Comparison of ENCODE assay signal across 14 cellular contexts in the genomic region with DNA sequence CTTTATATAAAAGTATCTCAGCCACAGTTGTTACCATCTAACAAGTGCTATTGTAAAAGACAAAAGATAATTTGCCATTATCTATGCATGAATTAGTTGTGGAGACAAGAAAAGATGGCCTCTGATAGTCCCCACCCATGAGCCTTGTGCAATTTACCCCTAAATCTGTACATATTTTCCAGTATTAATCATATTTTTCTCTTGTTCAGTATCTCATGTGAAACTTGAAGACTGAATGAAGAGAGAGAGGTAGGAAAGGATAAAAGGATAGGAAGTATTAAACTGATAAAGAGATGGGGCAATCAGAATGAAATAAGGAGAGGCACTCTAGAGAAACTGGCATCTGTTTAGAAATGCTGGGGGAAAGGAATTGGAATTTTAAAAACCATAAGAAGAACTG. TPM values are rescaled to one million over a fixed set of nuclear protein-coding genes. Genes with fewer than 3 reads are reported as not detected.
DNase-seq lines count a peak whose midpoint lies in the region; ATAC-seq and TF ChIP-seq lines count a peak whose summit lies in the region.
"Had no signal": no experiment of that assay in that cellular context is flagged by ENCODE, and none has a peak within 500 bp of the region (broad histone marks: within the 10 kb centered on the region; RNA-seq: fewer than 3 reads in every experiment).

No MANE protein-coding gene starts in this region.

- H3K36me3 ChIP-seq in thoracic aorta = no peaks in the 10 kb centered on the region

- H3K36me3 Mint-ChIP-seq in natural killer cell treated with Interleukin-12 subunit alpha and Interleukin-12 subunit beta and Interleukin-15 and Interleukin-18, amount 100 ng/mL, for 72 hours = no peaks in the 10 kb centered on the region
- no peaks in the 10 kb centered on the region for H3K36me3 Mint-ChIP-seq in natural killer cell
- peaks cover 3% of the 10 kb centered on the region for H3K36me3 Mint-ChIP-seq in activated naive CD8-positive, alpha-beta T cell
- no peaks in the 10 kb centered on the region for H3K36me3 Mint-ChIP-seq in CD14-positive monocyte

- H3K4me3 ChIP-seq in foreskin fibroblast (ENCODE audit: low read depth in 1 of 2, low read length in 2 of 2) = no peak overlapping the region
- no peak overlapping the region for H3K4me3 ChIP-seq in thoracic aorta

- intact Hi-C loops in natural killer cell (cut with micrococcal nuclease) (no loop called here), CD14-positive monocyte (cut with micrococcal nuclease) (no loop called here)

- H3K27me3 ChIP-seq in thoracic aorta (replicated peaks; ENCODE audit: insufficient read depth) = no peaks in the 10 kb centered on the region

- DNase-seq in natural killer cell treated with Interleukin-12 subunit alpha and Interleukin-12 subunit beta and Interleukin-15 and Interleukin-18, amount 100 ng/mL, for 72 hours (ENCODE audit: low spot score) = no peak
- DNase-seq in natural killer cell (no peak), foreskin fibroblast (peak; percentile 16 to 55), thoracic aorta (ENCODE audit: low spot score) (no peak), CD14-positive monocyte (ENCODE audit: low spot score) (no peak)
- DNase-seq: activated CD4-positive, alpha-beta T cell treated with anti-CD3 and anti-CD28 coated beads, Interleukin-2, amount 10 ng/mL, durations not matched to agents 24 days and 14 days; amniotic stem cell; NCI-H1417; NCI-H774; nephron progenitor cell; stimulated activated CD4-positive, alpha-beta T cell treated with anti-CD3 and anti-CD28 coated beads, Interleukin-12 subunit alpha, Interleukin-12 subunit beta, amount 100 ng/mL, for 4 hours had no signal

- no peak for ATAC-seq in natural killer cell treated with Interleukin-12 subunit alpha and Interleukin-12 subunit beta and Interleukin-15 and Interleukin-18, amount 100 ng/mL, for 72 hours
- ATAC-seq in natural killer cell = no peak
- no peak for ATAC-seq in thoracic aorta (ENCODE audit: insufficient number of reproducible peaks, low FRiP score, low read depth)
- no peak for ATAC-seq in GM18868 (IDR thresholded peaks at IDR 0.05; ENCODE audit: unreplicated experiment)
- ATAC-seq in GM19328 (IDR thresholded peaks at IDR 0.05; ENCODE audit: unreplicated experiment) = no peak

- TF ChIP-seq CTCF in natural killer cell (IDR thresholded peaks at IDR 0.05) = no peak
- no peak for TF ChIP-seq CTCF in foreskin fibroblast (IDR thresholded peaks at IDR 0.05; ENCODE audit: low read depth, low read length)
- no peak for TF ChIP-seq CTCF in thoracic aorta (IDR thresholded peaks at IDR 0.05)
- no peak for TF ChIP-seq CTCF in CD14-positive monocyte (IDR thresholded peaks at IDR 0.05)

- H3K4me1 ChIP-seq in thoracic aorta (ENCODE audit: control insufficient read depth in 1 of 2, low read depth in 2 of 2) = peaks cover 22 to 66% of the 10 kb centered on the region in 2 donors

- peaks cover 6 to 10% of the 10 kb centered on the region in 2 donors for H3K4me1 Mint-ChIP-seq in natural killer cell treated with Interleukin-12 subunit alpha and Interleukin-12 subunit beta and Interleukin-15 and Interleukin-18, amount 100 ng/mL, for 72 hours (ENCODE audit: low read depth in 2 of 2)
- H3K4me1 Mint-ChIP-seq in natural killer cell (peaks cover 10% of the 10 kb centered on the region in 2 donors), CD14-positive monocyte (peaks cover 7% of the 10 kb centered on the region)
- peaks cover 37% of the 10 kb centered on the region for H3K4me1 Mint-ChIP-seq in activated naive CD8-positive, alpha-beta T cell (ENCODE audit: low read depth)

- no peaks in the 10 kb centered on the region for H3K9me3 ChIP-seq in thoracic aorta

- H3K27ac Mint-ChIP-seq in natural killer cell treated with Interleukin-12 subunit alpha and Interleukin-12 subunit beta and Interleukin-15 and Interleukin-18, amount 100 ng/mL, for 72 hours = peak overlapping the region in 1 of 2 donors; percentile 8
- H3K27ac Mint-ChIP-seq in natural killer cell (no peak overlapping the region), CD14-positive monocyte (no peak overlapping the region)
- H3K27ac Mint-ChIP-seq in activated naive CD8-positive, alpha-beta T cell = peak overlapping the region; percentile 81
- H3K27ac Mint-ChIP-seq: activated CD4-positive, alpha-beta T cell treated with anti-CD3 and anti-CD28 coated beads, Interleukin-2, amount 10 ng/mL, durations not matched to agents 24 days and 14 days had no signal

- peaks cover 6 to 12% of the 10 kb centered on the region in 2 donors for H3K27me3 Mint-ChIP-seq in natural killer cell treated with Interleukin-12 subunit alpha and Interleukin-12 subunit beta and Interleukin-15 and Interleukin-18, amount 100 ng/mL, for 72 hours
- peaks cover 2 to 7% of the 10 kb centered on the region in 2 donors for H3K27me3 Mint-ChIP-seq in natural killer cell (ENCODE audit: low read depth in 2 of 2)
- no peaks in the 10 kb centered on the region for H3K27me3 Mint-ChIP-seq in activated naive CD8-positive, alpha-beta T cell
- H3K27me3 Mint-ChIP-seq in CD14-positive monocyte (ENCODE audit: low read depth in 3 of 3) = no peaks in the 10 kb centered on the region
- H3K27me3 Mint-ChIP-seq: activated CD4-positive, alpha-beta T cell treated with anti-CD3 and anti-CD28 coated beads, Interleukin-2, amount 10 ng/mL, durations not matched to agents 24 days and 14 days had no signal

- H3K4me3 Mint-ChIP-seq in natural killer cell treated with Interleukin-12 subunit alpha and Interleukin-12 subunit beta and Interleukin-15 and Interleukin-18, amount 100 ng/mL, for 72 hours = peak overlapping the region; percentile 18
- H3K4me3 Mint-ChIP-seq in natural killer cell (no peak overlapping the region), CD14-positive monocyte (no peak overlapping the region)
- H3K4me3 Mint-ChIP-seq in activated naive CD8-positive, alpha-beta T cell = peak overlapping the region; percentile 56
- H3K4me3 Mint-ChIP-seq: activated CD4-positive, alpha-beta T cell treated with anti-CD3 and anti-CD28 coated beads, Interleukin-2, amount 10 ng/mL, durations not matched to agents 24 days and 14 days; nephron progenitor cell had no signal

- H3K9me3 Mint-ChIP-seq in natural killer cell treated with Interleukin-12 subunit alpha and Interleukin-12 subunit beta and Interleukin-15 and Interleukin-18, amount 100 ng/mL, for 72 hours = no peaks in the 10 kb centered on the region
- H3K9me3 Mint-ChIP-seq in natural killer cell = no peaks in the 10 kb centered on the region
- H3K9me3 Mint-ChIP-seq in activated naive CD8-positive, alpha-beta T cell (ENCODE audit: low read depth) = no peaks in the 10 kb centered on the region
- no peaks in the 10 kb centered on the region for H3K9me3 Mint-ChIP-seq in CD14-positive monocyte
- H3K9me3 Mint-ChIP-seq: activated CD4-positive, alpha-beta T cell treated with anti-CD3 and anti-CD28 coated beads, Interleukin-2, amount 10 ng/mL, durations not matched to agents 24 days and 14 days; nephron progenitor cell had no signal

- H3K27ac ChIP-seq in thoracic aorta = peak overlapping the region; percentile 25 to 31

RNA-seq across cellular contexts. Expression of a gene that starts 3.7 kb away (rescaled TPM):
- total RNA-seq in natural killer cell treated with Interleukin-12 subunit alpha and Interleukin-12 subunit beta and Interleukin-15 and Interleukin-18, amount 100 ng/mL, for 72 hours = not detected
- total RNA-seq in natural killer cell (not detected), thoracic aorta (10 to 100 TPM; 11.0 to 11.5 TPM)
- polyA plus RNA-seq in CD14-positive monocyte = not detected
- total RNA-seq: activated CD4-positive, alpha-beta T cell treated with anti-CD3 and anti-CD28 coated beads, Interleukin-2, amount 10 ng/mL, durations not matched to agents 24 days and 14 days had no signal

Comparison
In these comparisons a context has a peak if more than half of its experiments do, and no peak if none do; other contexts are left out.
1. H3K4me3 Mint-ChIP-seq: peak in natural killer cell treated with Interleukin-12 subunit alpha and Interleukin-12 subunit beta and Interleukin-15 and Interleukin-18, amount 100 ng/mL, for 72 hours (single experiment) and activated naive CD8-positive, alpha-beta T cell (single experiment); none in natural killer cell (single experiment) and CD14-positive monocyte (0 of 2).
2. DNase-seq: peak in foreskin fibroblast (2 of 2); none in natural killer cell treated with Interleukin-12 subunit alpha and Interleukin-12 subunit beta and Interleukin-15 and Interleukin-18, amount 100 ng/mL, for 72 hours (single experiment), natural killer cell (single experiment), thoracic aorta (single experiment) and CD14-positive monocyte (single experiment).
3. RNA of a gene that starts 3.7 kb away (total RNA-seq): 11.0 to 11.5 TPM in thoracic aorta; not detected in natural killer cell treated with Interleukin-12 subunit alpha and Interleukin-12 subunit beta and Interleukin-15 and Interleukin-18, amount 100 ng/mL, for 72 hours and not detected in natural killer cell; every median in the first group is over 10 times any median in the second.